1 cellular context compared by ENCODE assay signal in genomic region chr5:98742395-98743073, GRCh38.
A peak's percentile ranks its signal among the peaks of the same experiment; 100 is the strongest.
TF ChIP-seq lines count a peak whose summit lies in the region.

No MANE protein-coding gene starts in this region.

TF ChIP-seq in GM23338, 12 proteins besides CTCF, POLR2A, EP300 and RAD21:
- TF ChIP-seq ZNF462 (CRISPR knock-in tag; IDR thresholded peaks at IDR 0.05) = 0 out of 2 replicates have a peak, but pooled peaks have one; percentile 8
- no peak for TF ChIP-seq NANOG (IDR thresholded peaks at IDR 0.05; ENCODE audit: borderline replicate concordance)
